In the genomic region with DNA sequence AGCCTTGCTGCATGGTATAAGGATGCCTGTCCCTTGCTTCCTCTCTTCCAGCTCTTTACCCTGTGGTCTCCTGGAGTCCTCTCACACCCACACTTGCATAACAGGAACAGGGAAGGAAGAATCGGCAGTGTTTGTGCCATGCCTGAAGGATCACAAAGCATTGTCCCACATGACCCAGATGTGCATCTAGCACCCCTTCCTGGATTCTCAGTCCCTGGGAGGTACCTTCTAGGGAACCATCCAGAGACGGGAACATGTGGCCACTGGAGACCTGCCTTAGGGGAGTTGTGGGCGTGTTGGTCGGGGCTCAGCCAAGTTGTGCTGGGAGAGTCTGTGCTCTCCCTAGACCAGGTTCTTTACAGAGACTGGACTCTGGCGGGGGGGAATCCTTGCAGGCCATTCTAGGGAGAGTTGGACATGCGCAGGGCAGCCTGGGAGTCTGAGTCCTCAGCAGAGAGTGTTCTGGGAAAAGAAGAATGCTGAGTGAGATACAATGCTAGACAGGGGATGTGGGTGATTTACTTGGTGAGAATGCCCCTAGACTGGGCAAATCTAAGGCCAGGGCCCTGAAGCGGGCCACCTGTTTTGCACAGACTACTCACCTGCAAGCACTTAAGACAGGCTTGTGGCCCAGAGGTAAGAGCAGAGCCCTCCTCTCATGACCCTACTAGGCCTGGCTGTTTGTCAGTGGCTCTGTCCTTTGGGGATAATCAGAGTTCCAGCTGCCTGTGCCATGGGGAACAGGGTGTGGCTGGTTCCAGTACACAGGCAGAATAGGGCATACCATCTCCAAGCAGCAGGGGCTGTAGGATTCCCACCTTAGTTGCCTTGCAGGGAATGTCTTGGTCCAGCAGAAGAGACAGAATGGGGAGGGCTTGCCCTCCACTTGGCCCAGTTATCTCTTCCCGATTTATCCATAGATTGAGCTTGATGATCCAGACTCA, we compare ENCODE assay signal across 17 cellular contexts.
A peak's percentile ranks its signal among the peaks of the same experiment; 100 is the strongest.
DNase-seq lines count a peak whose midpoint lies in the region; ATAC-seq and TF ChIP-seq lines count a peak whose summit lies in the region.
"Had no signal": no experiment of that assay in that cellular context is flagged by ENCODE, and none has a peak within 500 bp of the region (broad histone marks: within the 10 kb centered on the region; RNA-seq: fewer than 3 reads in every experiment).

No MANE protein-coding gene starts in this region.

- H2AFZ ChIP-seq in GM23338: no peak overlapping the region

- H4K20me1 ChIP-seq in GM23338 (replicated peaks; ENCODE audit: insufficient read depth): no peaks in the 10 kb centered on the region

- no peaks in the 10 kb centered on the region for H3K27me3 ChIP-seq in GM23338 (ENCODE audit: insufficient read depth)
- no peaks in the 10 kb centered on the region for H3K27me3 ChIP-seq in NT2/D1 (ENCODE audit: insufficient read depth, insufficient read length)

- no peaks in the 10 kb centered on the region for H3K36me3 ChIP-seq in GM23338 (ENCODE audit: insufficient read depth)
- no peaks in the 10 kb centered on the region for H3K36me3 ChIP-seq in NT2/D1 (ENCODE audit: insufficient read depth, insufficient read length, low read length)

- H3K9me2 ChIP-seq in GM23338 (ENCODE audit: insufficient read depth): peaks cover 6% of the 10 kb centered on the region; the same call in 1 of the 2 replicates

- peaks cover 65% of the 10 kb centered on the region for H3K4me1 Mint-ChIP-seq in GM23338
- H3K4me1 Mint-ChIP-seq in glutamatergic neuron (ENCODE audit: low read depth, unreplicated experiment): peaks cover 33% of the 10 kb centered on the region
- peaks cover 58% of the 10 kb centered on the region for H3K4me1 Mint-ChIP-seq in nephron
- H3K4me1 Mint-ChIP-seq: memory B cell had no signal

- H3K27ac ChIP-seq in GM23338 (ENCODE audit: low read depth) (peak overlapping the region; percentile 96), substantia nigra (ENCODE audit: low read depth, low read length, poor library complexity, severe bottlenecking) (no peak overlapping the region)

- H3K9me3 ChIP-seq in NT2/D1 (ENCODE audit: insufficient read depth, low read length): no peaks in the 10 kb centered on the region

- H3K9me3 Mint-ChIP-seq in GM23338: no peaks in the 10 kb centered on the region; the same call in 1 of the 3 replicates
- H3K9me3 Mint-ChIP-seq in glutamatergic neuron (ENCODE audit: unreplicated experiment): peaks cover 2% of the 10 kb centered on the region
- H3K9me3 Mint-ChIP-seq in nephron: no peaks in the 10 kb centered on the region
- H3K9me3 Mint-ChIP-seq: activated T-helper 1 cell treated with anti-CD3 and anti-CD28 coated beads, Interleukin-12 subunit alpha, Interleukin-12 subunit beta, Interleukin-2, Interleukin-4 antibody, amounts not matched to agents 30 ng/mL and 10 ng/mL and 1 ng/mL, durations not matched to agents 14 hours and 24 hours and 36 hours; immature natural killer cell; memory B cell; neural crest cell had no signal

- no peaks in the 10 kb centered on the region for H3K36me3 Mint-ChIP-seq in GM23338 (ENCODE audit: low read depth)
- H3K36me3 Mint-ChIP-seq in glutamatergic neuron (ENCODE audit: unreplicated experiment): no peaks in the 10 kb centered on the region
- no peaks in the 10 kb centered on the region for H3K36me3 Mint-ChIP-seq in nephron (ENCODE audit: low read depth)
- H3K36me3 Mint-ChIP-seq: memory B cell had no signal

- H3K4me3 Mint-ChIP-seq in GM23338: peak overlapping the region; percentile 42; the same call in 1 of the 3 replicates
- H3K4me3 Mint-ChIP-seq in glutamatergic neuron (ENCODE audit: unreplicated experiment): peak overlapping the region; percentile 63
- H3K4me3 Mint-ChIP-seq in nephron: no peak overlapping the region
- H3K4me3 Mint-ChIP-seq: activated T-helper 1 cell treated with anti-CD3 and anti-CD28 coated beads, Interleukin-12 subunit alpha, Interleukin-12 subunit beta, Interleukin-2, Interleukin-4 antibody, amounts not matched to agents 30 ng/mL and 10 ng/mL and 1 ng/mL, durations not matched to agents 14 hours and 24 hours and 36 hours; immature natural killer cell; memory B cell; neural crest cell had no signal

- peak overlapping the region; percentile 47 for H3K4me2 ChIP-seq in GM23338

- TF ChIP-seq CTCF in GM23338 (conservative IDR thresholded peaks at IDR 0.05; ENCODE audit: low read depth in 2 of 2) (no peak), glutamatergic neuron (IDR thresholded peaks at IDR 0.05; ENCODE audit: partially characterized antibody, unreplicated experiment) (no peak), nephron (IDR thresholded peaks at IDR 0.05; ENCODE audit: unreplicated experiment in 3 of 3) (no peak)

- 0 out of 2 replicates have a peak, but pooled peaks cover 3% of the 10 kb centered on the region for H3F3A ChIP-seq in GM23338 (replicated peaks; ENCODE audit: low read depth)

- peak overlapping the region; percentile 39 for H3K9ac ChIP-seq in NT2/D1 (ENCODE audit: insufficient read length, low read depth)

- H3K27ac Mint-ChIP-seq in GM23338 (peak overlapping the region; percentile 58), glutamatergic neuron (ENCODE audit: unreplicated experiment) (no peak overlapping the region), nephron (peak overlapping the region in 2 of 3 experiments; percentile 62 to 78)
- H3K27ac Mint-ChIP-seq: activated T-helper 1 cell treated with anti-CD3 and anti-CD28 coated beads, Interleukin-12 subunit alpha, Interleukin-12 subunit beta, Interleukin-2, Interleukin-4 antibody, amounts not matched to agents 30 ng/mL and 10 ng/mL and 1 ng/mL, durations not matched to agents 14 hours and 24 hours and 36 hours; immature natural killer cell; memory B cell had no signal

- no peak for DNase-seq in GM23338 (ENCODE audit: low spot score)
- no peak for DNase-seq in NT2/D1 (ENCODE audit: low read depth, low spot score)
- DNase-seq in glutamatergic neuron: no peak
- no peak for DNase-seq in T-helper 2 cell
- DNase-seq in substantia nigra (lab: John Stamatoyannopoulos, UW): no peak
- DNase-seq: activated CD4-positive, alpha-beta T cell treated with anti-CD3 and anti-CD28 coated beads, Interleukin-2, amount 50 U/mL, for 48 hours; amniotic stem cell; immature natural killer cell; NCI-H1436 treated with DMSO at 0.1 percent for 48 hours; NCI-H510A; OCI-M1 had no signal

- no peaks in the 10 kb centered on the region for H3K79me2 ChIP-seq in GM23338 (replicated peaks; ENCODE audit: insufficient read depth)

- ATAC-seq in GM23338 (peak; percentile 15; the same call in 2 of the 3 replicates), GM18502 (IDR thresholded peaks at IDR 0.05; ENCODE audit: poor library complexity, unreplicated experiment) (no peak), HG02763 (IDR thresholded peaks at IDR 0.05; ENCODE audit: unreplicated experiment) (no peak)

- 0 out of 2 replicates have a peak overlapping the region, but pooled peaks have one; percentile 33 for H3K4me3 ChIP-seq in GM23338
- no peak overlapping the region for H3K4me3 ChIP-seq in NT2/D1 (ENCODE audit: insufficient read length, low read depth)

- H3K27me3 Mint-ChIP-seq in GM23338 (ENCODE audit: insufficient read depth, low read depth, poor library complexity) (peaks cover 9% of the 10 kb centered on the region), glutamatergic neuron (ENCODE audit: unreplicated experiment) (no peaks in the 10 kb centered on the region), nephron (ENCODE audit: low read depth) (peaks cover 8% of the 10 kb centered on the region)

- peaks cover 40% of the 10 kb centered on the region for H3K4me1 ChIP-seq in GM23338 (ENCODE audit: insufficient read depth)
- peaks cover 35% of the 10 kb centered on the region for H3K4me1 ChIP-seq in NT2/D1 (ENCODE audit: insufficient read depth, insufficient read length)

TF ChIP-seq in GM23338, 12 proteins besides CTCF, POLR2A, EP300 and RAD21 (continues in another document):
- TF ChIP-seq NANOG (IDR thresholded peaks at IDR 0.05; ENCODE audit: borderline replicate concordance) (no peak), JUNB (IDR thresholded peaks at IDR 0.05; ENCODE audit: unreplicated experiment) (no peak), EZH2 (IDR thresholded peaks at IDR 0.05; ENCODE audit: low read depth, unreplicated experiment) (no peak), POLR2AphosphoS5 (IDR thresholded peaks at IDR 0.05; ENCODE audit: low read depth) (no peak), ZNF114 (CRISPR knock-in tag; IDR thresholded peaks at IDR 0.05) (no peak)

Comparison
In these comparisons a context has a peak if more than half of its experiments do, and no peak if none do; other contexts are left out.
1. H3K4me3 Mint-ChIP-seq: peak in GM23338 (single experiment) and glutamatergic neuron (single experiment); none in nephron (0 of 3).